Comparison of ENCODE assay signal across 20 cellular contexts in genomic region chr5:125337222-125337768, GRCh38.
DNase-seq lines count a peak whose midpoint lies in the region; ATAC-seq and TF ChIP-seq lines count a peak whose summit lies in the region.
"Had no signal": no experiment of that assay in that cellular context is flagged by ENCODE, and none has a peak within 500 bp of the region (broad histone marks: within the 10 kb centered on the region; RNA-seq: fewer than 3 reads in every experiment).

No MANE protein-coding gene starts in this region.

- H2AK5ac ChIP-seq in neuronal stem cell (ENCODE audit: low read depth, low read length) = no peak overlapping the region

- no peaks in the 10 kb centered on the region for H3K79me2 ChIP-seq in OCI-LY1 (ENCODE audit: insufficient read depth, low read length)

- no peak for TF ChIP-seq POLR2A in tibial nerve (IDR thresholded peaks at IDR 0.05)

- H4K91ac ChIP-seq in neuronal stem cell (ENCODE audit: low read depth, low read length, poor library complexity) = no peak overlapping the region

- no peaks in the 10 kb centered on the region for H3K9me3 ChIP-seq in OCI-LY1 (ENCODE audit: low read length)
- H3K9me3 ChIP-seq in neuronal stem cell (replicated peaks in 1 of 2; ENCODE audit: control insufficient read depth in 2 of 2, insufficient read depth in 1 of 2, low read depth in 1 of 2, low read length in 2 of 2) = no peaks in the 10 kb centered on the region
- H3K9me3 ChIP-seq in tibial nerve = no peaks in the 10 kb centered on the region
- H3K9me3 ChIP-seq: A549; BLaER1 treated with 17β-estradiol and CSF1 and Interleukin-3, amounts not matched to agents 10 nM and 100 nM had no signal

- H3K14ac ChIP-seq in neuronal stem cell (ENCODE audit: low read length) = no peak overlapping the region

- no peak overlapping the region for H2BK5ac ChIP-seq in neuronal stem cell (ENCODE audit: low read length)

- TF ChIP-seq CTCF in OCI-LY1 (IDR thresholded peaks at IDR 0.05; ENCODE audit: low read length) (no peak), foreskin fibroblast (IDR thresholded peaks at IDR 0.05; ENCODE audit: low read depth, low read length) (no peak), tibial nerve (IDR thresholded peaks at IDR 0.05) (no peak)

- no peaks in the 10 kb centered on the region for H3F3A ChIP-seq in OCI-LY1 (ENCODE audit: insufficient read depth, low read length)

- WGBS in neuronal stem cell (ENCODE audit: extremely low coverage in 2 of 2, insufficient read length in 2 of 2, insufficient replicate concordance in 1 of 2), 2 donors = no CpG with 5 or more reads among the region's 3 CpGs
- 34 to 50% methylated on average over 3 of the region's 3 CpGs for WGBS in tibial nerve, 2 donors

- DNase-seq in DMS53 (lab: John Stamatoyannopoulos, UW) (peak; percentile 53), foreskin fibroblast (peak; percentile 28 to 56), neuronal stem cell (ENCODE audit: low spot score) (no peak), NCI-H187 treated with DMSO at 0.1 percent for 48 hours (lab: John Stamatoyannopoulos, UW) (no peak), activated gamma-delta T cell (lab: John Stamatoyannopoulos, UW) (no peak), tibial nerve (ENCODE audit: low spot score in 2 of 2) (no peak)
- DNase-seq: CD8-positive, alpha-beta memory T cell; GDM1; H7; Kasumi-1; NCI-H1417 treated with DMSO at 0.1 percent for 48 hours; NCI-H2029; NCI-H2171; NCI-H748 treated with DMSO at 0.1 percent for 48 hours; PC-3 had no signal

- H3K79me1 ChIP-seq in neuronal stem cell (ENCODE audit: low read depth, low read length) = no peaks in the 10 kb centered on the region

- H3K4ac ChIP-seq in neuronal stem cell (ENCODE audit: low read length) = no peak overlapping the region

- no peak overlapping the region for H2BK15ac ChIP-seq in neuronal stem cell (ENCODE audit: low read length)

- no peak overlapping the region for H2BK120ac ChIP-seq in neuronal stem cell (ENCODE audit: low read depth, low read length)

- H3K18ac ChIP-seq in neuronal stem cell (ENCODE audit: low read length) = no peak overlapping the region

- H3K27ac ChIP-seq in OCI-LY1 (ENCODE audit: low read depth, low read length, poor library complexity, severe bottlenecking) = peak overlapping the region; percentile 79
- H3K27ac ChIP-seq in neuronal stem cell (replicated peaks; ENCODE audit: low read length) = no peak overlapping the region
- H3K27ac ChIP-seq in tibial nerve = no peak overlapping the region
- H3K27ac ChIP-seq: A549; BLaER1 treated with 17β-estradiol and CSF1 and Interleukin-3, amounts not matched to agents 10 nM and 100 nM had no signal

- no peaks in the 10 kb centered on the region for H4K20me1 ChIP-seq in OCI-LY1 (ENCODE audit: insufficient read depth, low read length)
- H4K20me1 ChIP-seq: BLaER1 treated with 17β-estradiol and CSF1 and Interleukin-3, amounts not matched to agents 10 nM and 100 nM had no signal

- no peak overlapping the region for H2BK12ac ChIP-seq in neuronal stem cell (ENCODE audit: low read length)

- ATAC-seq in HG02571 (IDR thresholded peaks at IDR 0.05; ENCODE audit: unreplicated experiment) = no peak
- ATAC-seq: A549, GM12878, PC-3 had no signal

- no peak overlapping the region for H3K23ac ChIP-seq in neuronal stem cell (ENCODE audit: low read depth, low read length, poor library complexity)

- H3K27me3 ChIP-seq in OCI-LY1 (ENCODE audit: insufficient read depth, low read length) (no peaks in the 10 kb centered on the region), neuronal stem cell (ENCODE audit: control insufficient read depth in 3 of 3, insufficient read depth in 3 of 3, low read depth in 1 of 3, low read length in 3 of 3) (no peaks in the 10 kb centered on the region), tibial nerve (no peaks in the 10 kb centered on the region)
- H3K27me3 ChIP-seq: BLaER1 treated with 17β-estradiol and CSF1 and Interleukin-3, amounts not matched to agents 10 nM and 100 nM had no signal

- peak overlapping the region; percentile 21; the same call in 1 of the 2 replicates for H3K9ac ChIP-seq in OCI-LY1 (ENCODE audit: low read length)
- no peak overlapping the region for H3K9ac ChIP-seq in neuronal stem cell (ENCODE audit: low read depth, low read length, poor library complexity)
- H3K9ac ChIP-seq: BLaER1 treated with 17β-estradiol and CSF1 and Interleukin-3, amounts not matched to agents 10 nM and 100 nM had no signal

- H2AFZ ChIP-seq in OCI-LY1 (ENCODE audit: low read length) (0 out of 2 replicates have a peak overlapping the region, but pooled peaks have one; percentile 16), neuronal stem cell (ENCODE audit: low read length) (peak overlapping the region; percentile 73)

- H3K36me3 ChIP-seq in OCI-LY1 (ENCODE audit: insufficient read depth, low read length) = no peaks in the 10 kb centered on the region
- H3K36me3 ChIP-seq in neuronal stem cell (replicated peaks in 1 of 2; ENCODE audit: control insufficient read depth in 2 of 2, insufficient read depth in 2 of 2, low read length in 2 of 2) = no peaks in the 10 kb centered on the region
- H3K36me3 ChIP-seq in tibial nerve = no peaks in the 10 kb centered on the region
- H3K36me3 ChIP-seq: BLaER1 treated with 17β-estradiol and CSF1 and Interleukin-3, amounts not matched to agents 10 nM and 100 nM had no signal

- no peak for TF ChIP-seq EP300 in tibial nerve (IDR thresholded peaks at IDR 0.05)

- H4K8ac ChIP-seq in neuronal stem cell (ENCODE audit: low read depth, low read length) = no peak overlapping the region

- H3K4me2 ChIP-seq in OCI-LY1 (ENCODE audit: low read length) (peak overlapping the region; percentile 45), neuronal stem cell (ENCODE audit: insufficient read depth, low read length, poor library complexity, severe bottlenecking) (no peak overlapping the region)
- H3K4me2 ChIP-seq: A549 had no signal

- no peaks in the 10 kb centered on the region for H3K9me2 ChIP-seq in OCI-LY1 (ENCODE audit: low read depth, low read length)

- H3K4me1 ChIP-seq in OCI-LY1 (ENCODE audit: insufficient read depth, low read length, severe bottlenecking) (peaks cover 63% of the 10 kb centered on the region), neuronal stem cell (ENCODE audit: control insufficient read depth in 2 of 2, insufficient read depth in 1 of 2, low read depth in 1 of 2, low read length in 2 of 2) (peaks cover 3 to 12% of the 10 kb centered on the region in 2 donors), tibial nerve (no peaks in the 10 kb centered on the region)
- H3K4me1 ChIP-seq: A549 had no signal

- H3K4me3 ChIP-seq in OCI-LY1 (ENCODE audit: low read depth, low read length, poor library complexity, severe bottlenecking) (peak overlapping the region; percentile 18), foreskin fibroblast (ENCODE audit: low read depth in 1 of 2, low read length in 2 of 2) (no peak overlapping the region), neuronal stem cell (ENCODE audit: low read length in 2 of 2) (no peak overlapping the region), tibial nerve (no peak overlapping the region)
- H3K4me3 ChIP-seq: A549; BLaER1 treated with 17β-estradiol and CSF1 and Interleukin-3, amounts not matched to agents 10 nM and 100 nM; GM12878 had no signal

Comparison
In these comparisons a context has a peak if more than half of its experiments do, and no peak if none do; other contexts are left out.
1. DNase-seq: peak in DMS53 (single experiment) and foreskin fibroblast (2 of 2); none in neuronal stem cell (single experiment), NCI-H187 treated with DMSO at 0.1 percent for 48 hours (single experiment), activated gamma-delta T cell (single experiment) and tibial nerve (0 of 2).